ENCODE assay signal across 1 cellular context in the genomic region with DNA sequence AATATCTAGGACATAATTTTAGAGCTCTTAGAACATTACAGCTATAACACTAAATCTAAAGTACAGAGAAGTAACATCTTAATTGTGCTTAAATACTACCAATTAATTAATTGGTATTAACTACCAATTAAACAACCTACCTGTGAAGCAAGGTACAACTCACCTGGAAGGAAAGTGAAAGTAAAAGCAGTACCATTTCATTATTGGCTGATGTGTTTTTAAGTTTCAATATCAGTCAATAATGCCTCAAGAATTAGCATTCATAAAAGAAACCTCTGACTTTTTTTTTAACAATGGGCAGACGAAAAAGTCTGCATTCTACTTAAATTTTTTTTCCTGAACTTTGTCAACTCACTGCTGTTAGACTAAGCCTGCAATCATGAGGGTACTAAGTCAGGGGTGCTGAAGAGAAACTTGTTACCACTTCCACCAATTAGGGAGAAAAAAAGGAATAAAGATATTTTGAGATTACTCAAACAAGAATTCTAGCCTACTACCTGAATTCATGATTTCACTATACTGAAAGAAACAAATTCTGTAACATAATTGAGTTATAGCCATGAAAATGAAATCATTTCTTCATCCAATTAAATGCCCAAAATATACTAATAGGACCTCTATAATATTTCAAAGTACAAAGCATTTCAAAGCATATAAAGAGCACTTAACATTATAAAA.
A peak's percentile ranks its signal among the peaks of the same experiment; 100 is the strongest.
TF ChIP-seq lines count a peak whose summit lies in the region.

No MANE protein-coding gene starts in this region.

TF ChIP-seq in GM12878, 131 proteins besides CTCF, POLR2A, EP300 and RAD21:
- no peak for TF ChIP-seq NFYA (IDR thresholded peaks at IDR 0.05; ENCODE audit: borderline replicate concordance, low read depth, low read length)
- 0 out of 2 replicates have a peak, but pooled peaks have one; percentile 25 for TF ChIP-seq IRF4 (IDR thresholded peaks at IDR 0.05; ENCODE audit: low read depth, low read length)
- no peak for TF ChIP-seq RELA (IDR thresholded peaks at IDR 0.05; ENCODE audit: borderline replicate concordance, partially characterized antibody)
- no peak for TF ChIP-seq YBX1 (IDR thresholded peaks at IDR 0.05)
- peak; percentile 80 for TF ChIP-seq ZNF217 (IDR thresholded peaks at IDR 0.05)
- TF ChIP-seq, protein P1, sequence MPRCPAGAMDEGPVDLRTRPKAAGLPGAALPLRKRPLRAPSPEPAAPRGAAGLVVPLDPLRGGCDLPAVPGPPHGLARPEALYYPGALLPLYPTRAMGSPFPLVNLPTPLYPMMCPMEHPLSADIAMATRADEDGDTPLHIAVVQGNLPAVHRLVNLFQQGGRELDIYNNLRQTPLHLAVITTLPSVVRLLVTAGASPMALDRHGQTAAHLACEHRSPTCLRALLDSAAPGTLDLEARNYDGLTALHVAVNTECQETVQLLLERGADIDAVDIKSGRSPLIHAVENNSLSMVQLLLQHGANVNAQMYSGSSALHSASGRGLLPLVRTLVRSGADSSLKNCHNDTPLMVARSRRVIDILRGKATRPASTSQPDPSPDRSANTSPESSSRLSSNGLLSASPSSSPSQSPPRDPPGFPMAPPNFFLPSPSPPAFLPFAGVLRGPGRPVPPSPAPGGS (IDR thresholded peaks at IDR 0.05; ENCODE audit: borderline replicate concordance, insufficient read depth, low read depth, low read length, poor library complexity, severe bottlenecking) = no peak
- TF ChIP-seq ZNF24 (IDR thresholded peaks at IDR 0.05) = peak; percentile 95
- TF ChIP-seq YY1 (IDR thresholded peaks at IDR 0.05; ENCODE audit: low read depth, low read length) = no peak
- TF ChIP-seq ATF7 (IDR thresholded peaks at IDR 0.05; ENCODE audit: low read depth) = 0 out of 2 replicates have a peak, but pooled peaks have one; percentile 12
- no peak for TF ChIP-seq ZNF622 (IDR thresholded peaks at IDR 0.05)
- TF ChIP-seq TAF1 (IDR thresholded peaks at IDR 0.05; ENCODE audit: borderline replicate concordance, low read depth, low read length) = no peak
- TF ChIP-seq CEBPB (IDR thresholded peaks at IDR 0.05; ENCODE audit: borderline replicate concordance in 1 of 2, low read depth in 2 of 2, low read length in 2 of 2) = no peak
- no peak for TF ChIP-seq RBBP5 (conservative IDR thresholded peaks at IDR 0.05)
- TF ChIP-seq, protein P2, sequence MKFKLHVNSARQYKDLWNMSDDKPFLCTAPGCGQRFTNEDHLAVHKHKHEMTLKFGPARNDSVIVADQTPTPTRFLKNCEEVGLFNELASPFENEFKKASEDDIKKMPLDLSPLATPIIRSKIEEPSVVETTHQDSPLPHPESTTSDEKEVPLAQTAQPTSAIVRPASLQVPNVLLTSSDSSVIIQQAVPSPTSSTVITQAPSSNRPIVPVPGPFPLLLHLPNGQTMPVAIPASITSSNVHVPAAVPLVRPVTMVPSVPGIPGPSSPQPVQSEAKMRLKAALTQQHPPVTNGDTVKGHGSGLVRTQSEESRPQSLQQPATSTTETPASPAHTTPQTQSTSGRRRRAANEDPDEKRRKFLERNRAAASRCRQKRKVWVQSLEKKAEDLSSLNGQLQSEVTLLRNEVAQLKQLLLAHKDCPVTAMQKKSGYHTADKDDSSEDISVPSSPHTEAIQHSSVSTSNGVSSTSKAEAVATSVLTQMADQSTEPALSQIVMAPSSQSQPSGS (IDR thresholded peaks at IDR 0.05; ENCODE audit: low read length) = 0 out of 2 replicates have a peak, but pooled peaks have one; percentile 56
- TF ChIP-seq, protein P3, sequence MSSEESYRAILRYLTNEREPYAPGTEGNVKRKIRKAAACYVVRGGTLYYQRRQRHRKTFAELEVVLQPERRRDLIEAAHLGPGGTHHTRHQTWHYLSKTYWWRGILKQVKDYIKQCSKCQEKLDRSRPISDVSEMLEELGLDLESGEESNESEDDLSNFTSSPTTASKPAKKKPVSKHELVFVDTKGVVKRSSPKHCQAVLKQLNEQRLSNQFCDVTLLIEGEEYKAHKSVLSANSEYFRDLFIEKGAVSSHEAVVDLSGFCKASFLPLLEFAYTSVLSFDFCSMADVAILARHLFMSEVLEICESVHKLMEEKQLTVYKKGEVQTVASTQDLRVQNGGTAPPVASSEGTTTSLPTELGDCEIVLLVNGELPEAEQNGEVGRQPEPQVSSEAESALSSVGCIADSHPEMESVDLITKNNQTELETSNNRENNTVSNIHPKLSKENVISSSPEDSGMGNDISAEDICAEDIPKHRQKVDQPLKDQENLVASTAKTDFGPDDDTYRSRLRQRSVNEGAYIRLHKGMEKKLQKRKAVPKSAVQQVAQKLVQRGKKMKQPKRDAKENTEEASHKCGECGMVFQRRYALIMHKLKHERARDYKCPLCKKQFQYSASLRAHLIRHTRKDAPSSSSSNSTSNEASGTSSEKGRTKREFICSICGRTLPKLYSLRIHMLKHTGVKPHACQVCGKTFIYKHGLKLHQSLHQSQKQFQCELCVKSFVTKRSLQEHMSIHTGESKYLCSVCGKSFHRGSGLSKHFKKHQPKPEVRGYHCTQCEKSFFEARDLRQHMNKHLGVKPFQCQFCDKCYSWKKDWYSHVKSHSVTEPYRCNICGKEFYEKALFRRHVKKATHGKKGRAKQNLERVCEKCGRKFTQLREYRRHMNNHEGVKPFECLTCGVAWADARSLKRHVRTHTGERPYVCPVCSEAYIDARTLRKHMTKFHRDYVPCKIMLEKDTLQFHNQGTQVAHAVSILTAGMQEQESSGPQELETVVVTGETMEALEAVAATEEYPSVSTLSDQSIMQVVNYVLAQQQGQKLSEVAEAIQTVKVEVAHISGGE (CRISPR knock-in tag; IDR thresholded peaks at IDR 0.05) = no peak
- 0 out of 2 replicates have a peak, but pooled peaks have one; percentile 34 for TF ChIP-seq BACH1 (IDR thresholded peaks at IDR 0.05; ENCODE audit: borderline replicate concordance)
- TF ChIP-seq PAX5 (IDR thresholded peaks at IDR 0.05; ENCODE audit: borderline replicate concordance, low read depth, low read length) = no peak
- TF ChIP-seq SRF (IDR thresholded peaks at IDR 0.05; ENCODE audit: low read depth in 2 of 2, low read length in 2 of 2) = no peak
- peak; percentile 55; the same call in 1 of the 2 replicates for TF ChIP-seq MTA2 (IDR thresholded peaks at IDR 0.05; ENCODE audit: low read depth)
- peak; percentile 77 for TF ChIP-seq JUNB (IDR thresholded peaks at IDR 0.05)
- TF ChIP-seq, protein P4, sequence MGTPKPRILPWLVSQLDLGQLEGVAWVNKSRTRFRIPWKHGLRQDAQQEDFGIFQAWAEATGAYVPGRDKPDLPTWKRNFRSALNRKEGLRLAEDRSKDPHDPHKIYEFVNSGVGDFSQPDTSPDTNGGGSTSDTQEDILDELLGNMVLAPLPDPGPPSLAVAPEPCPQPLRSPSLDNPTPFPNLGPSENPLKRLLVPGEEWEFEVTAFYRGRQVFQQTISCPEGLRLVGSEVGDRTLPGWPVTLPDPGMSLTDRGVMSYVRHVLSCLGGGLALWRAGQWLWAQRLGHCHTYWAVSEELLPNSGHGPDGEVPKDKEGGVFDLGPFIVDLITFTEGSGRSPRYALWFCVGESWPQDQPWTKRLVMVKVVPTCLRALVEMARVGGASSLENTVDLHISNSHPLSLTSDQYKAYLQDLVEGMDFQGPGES (IDR thresholded peaks at IDR 0.05) = no peak
- no peak for TF ChIP-seq ASH2L (IDR thresholded peaks at IDR 0.05; ENCODE audit: borderline replicate concordance, low read depth)
- TF ChIP-seq, protein P5, sequence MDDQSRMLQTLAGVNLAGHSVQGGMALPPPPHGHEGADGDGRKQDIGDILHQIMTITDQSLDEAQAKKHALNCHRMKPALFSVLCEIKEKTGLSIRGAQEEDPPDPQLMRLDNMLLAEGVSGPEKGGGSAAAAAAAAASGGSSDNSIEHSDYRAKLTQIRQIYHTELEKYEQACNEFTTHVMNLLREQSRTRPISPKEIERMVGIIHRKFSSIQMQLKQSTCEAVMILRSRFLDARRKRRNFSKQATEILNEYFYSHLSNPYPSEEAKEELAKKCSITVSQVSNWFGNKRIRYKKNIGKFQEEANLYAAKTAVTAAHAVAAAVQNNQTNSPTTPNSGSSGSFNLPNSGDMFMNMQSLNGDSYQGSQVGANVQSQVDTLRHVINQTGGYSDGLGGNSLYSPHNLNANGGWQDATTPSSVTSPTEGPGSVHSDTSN (IDR thresholded peaks at IDR 0.05; ENCODE audit: insufficient replicate concordance, low read depth, low read length) = no peak
TF ChIP-seq in GM12878: peak in this region for 8.
